ENCODE assay signal across 8 cellular contexts in genomic region chr9:35829764-35830096, GRCh38. TPM values are rescaled to one million over a fixed set of nuclear protein-coding genes. Genes with fewer than 3 reads are reported as not detected.
A peak's percentile ranks its signal among the peaks of the same experiment; 100 is the strongest.
DNase-seq lines count a peak whose midpoint lies in the region; ATAC-seq lines count a peak whose summit lies in the region.

No MANE protein-coding gene starts in this region.

- peak overlapping the region; percentile 32 to 78 (median 57) for H3K9ac ChIP-seq in subcutaneous abdominal adipose tissue (ENCODE audit: low read length in 5 of 5)

- no peaks in the 10 kb centered on the region for H3K9me3 Mint-ChIP-seq in activated T-helper 2 cell treated with anti-CD3 and anti-CD28 coated beads, Interferon-gamma antibody, Interleukin-2, Interleukin-4, amounts not matched to agents 10 μg/mL and 5 μg/mL and 100 μg/mL, durations not matched to agents 14 hours and 24 hours and 36 hours
- no peaks in the 10 kb centered on the region for H3K9me3 Mint-ChIP-seq in immature natural killer cell

- no peaks in the 10 kb centered on the region for H3K36me3 Mint-ChIP-seq in activated T-helper 2 cell treated with anti-CD3 and anti-CD28 coated beads, Interferon-gamma antibody, Interleukin-2, Interleukin-4, amounts not matched to agents 10 μg/mL and 5 μg/mL and 100 μg/mL, durations not matched to agents 14 hours and 24 hours and 36 hours (ENCODE audit: low read depth)
- H3K36me3 Mint-ChIP-seq in immature natural killer cell: no peaks in the 10 kb centered on the region

- no peaks in the 10 kb centered on the region for H3K9me3 ChIP-seq in subcutaneous abdominal adipose tissue (ENCODE audit: control insufficient read depth in 5 of 5, low read length in 5 of 5)

- H3K27me3 Mint-ChIP-seq in activated T-helper 2 cell treated with anti-CD3 and anti-CD28 coated beads, Interferon-gamma antibody, Interleukin-2, Interleukin-4, amounts not matched to agents 10 μg/mL and 5 μg/mL and 100 μg/mL, durations not matched to agents 14 hours and 24 hours and 36 hours (ENCODE audit: low read depth): no peaks in the 10 kb centered on the region
- peaks cover 3 to 4% (median 4%) of the 10 kb centered on the region in 3 donors for H3K27me3 Mint-ChIP-seq in immature natural killer cell (ENCODE audit: low read depth in 3 of 3)

- H3K4me3 Mint-ChIP-seq in activated T-helper 2 cell treated with anti-CD3 and anti-CD28 coated beads, Interferon-gamma antibody, Interleukin-2, Interleukin-4, amounts not matched to agents 10 μg/mL and 5 μg/mL and 100 μg/mL, durations not matched to agents 14 hours and 24 hours and 36 hours (ENCODE audit: low read depth): peak overlapping the region; percentile 85
- H3K4me3 Mint-ChIP-seq in immature natural killer cell: peak overlapping the region; percentile 75 to 85 (median 83)

- H3K4me3 ChIP-seq in subcutaneous abdominal adipose tissue (ENCODE audit: low read depth in 1 of 5, low read length in 5 of 5): peak overlapping the region; percentile 72 to 86 (median 74)

- H3K4me1 Mint-ChIP-seq in activated T-helper 2 cell treated with anti-CD3 and anti-CD28 coated beads, Interferon-gamma antibody, Interleukin-2, Interleukin-4, amounts not matched to agents 10 μg/mL and 5 μg/mL and 100 μg/mL, durations not matched to agents 14 hours and 24 hours and 36 hours (ENCODE audit: low read depth): peaks cover 18% of the 10 kb centered on the region
- peaks cover 13 to 26% of the 10 kb centered on the region in 2 donors for H3K4me1 Mint-ChIP-seq in immature natural killer cell

- DNase-seq in NCI-H2227 (lab: John Stamatoyannopoulos, UW; ENCODE audit: unreplicated experiment): peak; percentile 31
- no peak for DNase-seq in NCI-H2227 treated with DMSO at 0.1 percent for 48 hours (lab: John Stamatoyannopoulos, UW)
- no peak for DNase-seq in activated T-helper 2 cell treated with anti-CD3 and anti-CD28 coated beads, Interferon-gamma antibody, Interleukin-2, Interleukin-4, amounts not matched to agents 10 μg/mL and 5 μg/mL and 100 μg/mL, durations not matched to agents 14 hours and 24 hours and 36 hours (ENCODE audit: low spot score)
- DNase-seq in immature natural killer cell: no peak
- no peak for DNase-seq in NOMO-1 treated with dmso at 0.1 percent for 144 hours (lab: John Stamatoyannopoulos, UW; ENCODE audit: unreplicated experiment)
- DNase-seq in NCI-H748 treated with DMSO at 0.1 percent for 48 hours (lab: John Stamatoyannopoulos, UW): no peak

- peaks cover 4 to 41% (median 29%) of the 10 kb centered on the region in 5 donors for H3K4me1 ChIP-seq in subcutaneous abdominal adipose tissue (ENCODE audit: control insufficient read depth in 5 of 5, insufficient read depth in 5 of 5, low read length in 5 of 5)

- H3K27me3 ChIP-seq in subcutaneous abdominal adipose tissue (ENCODE audit: control insufficient read depth in 5 of 5, insufficient read depth in 4 of 5, low read length in 5 of 5): no peaks in the 10 kb centered on the region

- ATAC-seq in HG02759 (IDR thresholded peaks at IDR 0.05; ENCODE audit: unreplicated experiment): no peak

- peak overlapping the region; percentile 79 for H3K27ac Mint-ChIP-seq in activated T-helper 2 cell treated with anti-CD3 and anti-CD28 coated beads, Interferon-gamma antibody, Interleukin-2, Interleukin-4, amounts not matched to agents 10 μg/mL and 5 μg/mL and 100 μg/mL, durations not matched to agents 14 hours and 24 hours and 36 hours
- peak overlapping the region; percentile 13 to 93 (median 85) for H3K27ac Mint-ChIP-seq in immature natural killer cell

- H3K27ac ChIP-seq in subcutaneous abdominal adipose tissue (ENCODE audit: low read depth, low read length): peak overlapping the region; percentile 65

- intact Hi-C loops in activated T-helper 2 cell treated with anti-CD3 and anti-CD28 coated beads, Interferon-gamma antibody, Interleukin-2, Interleukin-4, amounts not matched to agents 10 μg/mL and 5 μg/mL and 100 μg/mL, durations not matched to agents 14 hours and 24 hours and 36 hours (cut with micrococcal nuclease): loop anchor here (5.0 kb wide), 1 partner anchor 82 kb away; the partner anchor contains the start of genes GBA2 and RGP1

- no peaks in the 10 kb centered on the region for H3K36me3 ChIP-seq in subcutaneous abdominal adipose tissue (ENCODE audit: control insufficient read depth in 5 of 5, insufficient read depth in 5 of 5, low read length in 5 of 5)

RNA-seq across cellular contexts. Expression of gene TMEM8B, which starts 0.7 kb away (rescaled TPM):
- total RNA-seq in activated T-helper 2 cell treated with anti-CD3 and anti-CD28 coated beads, Interferon-gamma antibody, Interleukin-2, Interleukin-4, amounts not matched to agents 10 μg/mL and 5 μg/mL and 100 μg/mL, durations not matched to agents 14 hours and 24 hours and 36 hours: 3.0 and 3.4 TPM in 2 replicates
- 1 to 10 TPM; 1.1 to 2.1 (median 1.6) TPM for polyA plus RNA-seq in immature natural killer cell

RNA-seq across cellular contexts. Expression of gene FAM221B, which starts 1.2 kb away (rescaled TPM):
- total RNA-seq in activated T-helper 2 cell treated with anti-CD3 and anti-CD28 coated beads, Interferon-gamma antibody, Interleukin-2, Interleukin-4, amounts not matched to agents 10 μg/mL and 5 μg/mL and 100 μg/mL, durations not matched to agents 14 hours and 24 hours and 36 hours: not detected in 2 replicates
- not detected for polyA plus RNA-seq in immature natural killer cell

RNA-seq across cellular contexts. Expression of gene HINT2, which starts 14.9 kb away (rescaled TPM):
- total RNA-seq in activated T-helper 2 cell treated with anti-CD3 and anti-CD28 coated beads, Interferon-gamma antibody, Interleukin-2, Interleukin-4, amounts not matched to agents 10 μg/mL and 5 μg/mL and 100 μg/mL, durations not matched to agents 14 hours and 24 hours and 36 hours: 49.4 and 49.7 TPM in 2 replicates
- 100 to 1,000 TPM; 105 to 124 (median 122) TPM for polyA plus RNA-seq in immature natural killer cell

RNA-seq across cellular contexts. Expression of gene SPAG8, which starts 17.7 kb away (rescaled TPM):
- 0.82 and 1.5 TPM in 2 replicates for total RNA-seq in activated T-helper 2 cell treated with anti-CD3 and anti-CD28 coated beads, Interferon-gamma antibody, Interleukin-2, Interleukin-4, amounts not matched to agents 10 μg/mL and 5 μg/mL and 100 μg/mL, durations not matched to agents 14 hours and 24 hours and 36 hours
- polyA plus RNA-seq in immature natural killer cell: 1 to 10 TPM in 1 of 3 donors, under 1 TPM in 1, not detected in 1; 0.43 to 2.1 TPM

RNA-seq across cellular contexts. Expression of gene NPR2, which starts 38.3 kb away (rescaled TPM):
- total RNA-seq in activated T-helper 2 cell treated with anti-CD3 and anti-CD28 coated beads, Interferon-gamma antibody, Interleukin-2, Interleukin-4, amounts not matched to agents 10 μg/mL and 5 μg/mL and 100 μg/mL, durations not matched to agents 14 hours and 24 hours and 36 hours: 10.4 and 12.0 TPM in 2 replicates
- under 1 TPM in 1 of 3 donors, not detected in 2; 0.46 TPM for polyA plus RNA-seq in immature natural killer cell
